Comparison of ENCODE assay signal across 8 cellular contexts in genomic region chr17:38705803-38706624, GRCh38. TPM values are rescaled to one million over a fixed set of nuclear protein-coding genes. Genes with fewer than 3 reads are reported as not detected.
DNase-seq lines count a peak whose midpoint lies in the region; ATAC-seq and TF ChIP-seq lines count a peak whose summit lies in the region.

No MANE protein-coding gene starts in this region.

- TF ChIP-seq CTCF in foreskin keratinocyte (conservative IDR thresholded peaks at IDR 0.05) = no peak
- TF ChIP-seq CTCF in neural progenitor cell (IDR thresholded peaks at IDR 0.05) = no peak

- no peaks in the 10 kb centered on the region for H3K27me3 Mint-ChIP-seq in activated T-helper 2 cell treated with anti-CD3 and anti-CD28 coated beads, Interferon-gamma antibody, Interleukin-2, Interleukin-4, amounts not matched to agents 10 μg/mL and 5 μg/mL and 100 μg/mL, durations not matched to agents 14 hours and 24 hours and 36 hours (ENCODE audit: low read depth)
- peaks cover 11% of the 10 kb centered on the region for H3K27me3 Mint-ChIP-seq in neural progenitor cell (ENCODE audit: insufficient read depth, low read depth)

- H3K27ac ChIP-seq in foreskin keratinocyte (peak overlapping the region; percentile 76), neural progenitor cell (no peak overlapping the region)

- H2AFZ ChIP-seq in neural progenitor cell (replicated peaks) = no peak overlapping the region

- intact Hi-C loops in activated T-helper 2 cell treated with anti-CD3 and anti-CD28 coated beads, Interferon-gamma antibody, Interleukin-2, Interleukin-4, amounts not matched to agents 10 μg/mL and 5 μg/mL and 100 μg/mL, durations not matched to agents 14 hours and 24 hours and 36 hours (cut with micrococcal nuclease) = no loop called here

- H3K4me2 ChIP-seq in neural progenitor cell = peak overlapping the region; percentile 99

- H3K4me1 Mint-ChIP-seq in activated T-helper 2 cell treated with anti-CD3 and anti-CD28 coated beads, Interferon-gamma antibody, Interleukin-2, Interleukin-4, amounts not matched to agents 10 μg/mL and 5 μg/mL and 100 μg/mL, durations not matched to agents 14 hours and 24 hours and 36 hours (ENCODE audit: low read depth) = peaks cover 47% of the 10 kb centered on the region
- peaks cover 58% of the 10 kb centered on the region for H3K4me1 Mint-ChIP-seq in neural progenitor cell

- DNase-seq in GM03348 (ENCODE audit: low spot score) = peak; percentile 68
- peak; percentile 51 for DNase-seq in NCI-H510A treated with DMSO at 0.1 percent for 48 hours (lab: John Stamatoyannopoulos, UW)
- no peak for DNase-seq in activated T-helper 2 cell treated with anti-CD3 and anti-CD28 coated beads, Interferon-gamma antibody, Interleukin-2, Interleukin-4, amounts not matched to agents 10 μg/mL and 5 μg/mL and 100 μg/mL, durations not matched to agents 14 hours and 24 hours and 36 hours (ENCODE audit: low spot score)
- DNase-seq in foreskin keratinocyte = peak in 1 of 2 donors; percentile 34
- peak; percentile 62 for DNase-seq in neural progenitor cell (ENCODE audit: low spot score)
- no peak for DNase-seq in COLO829 (ENCODE audit: low spot score)

- ATAC-seq in foreskin keratinocyte (peak; percentile 4), HG02870 (IDR thresholded peaks at IDR 0.05; ENCODE audit: unreplicated experiment) (no peak), HG03442 (IDR thresholded peaks at IDR 0.05; ENCODE audit: unreplicated experiment) (no peak)

- peak overlapping the region; percentile 87 for H3K4me3 ChIP-seq in neural progenitor cell

- no peaks in the 10 kb centered on the region for H3K9me3 ChIP-seq in neural progenitor cell (ENCODE audit: low read depth)

- H3F3A ChIP-seq in neural progenitor cell (ENCODE audit: low read depth) = peaks cover 58% of the 10 kb centered on the region

- peaks cover 67% of the 10 kb centered on the region for H4K20me1 ChIP-seq in neural progenitor cell (ENCODE audit: low read depth)

- no peak overlapping the region for H3K9ac ChIP-seq in neural progenitor cell

- H3K36me3 ChIP-seq in neural progenitor cell = no peaks in the 10 kb centered on the region

- H3K27me3 ChIP-seq in foreskin keratinocyte (no peaks in the 10 kb centered on the region), neural progenitor cell (peaks cover 66% of the 10 kb centered on the region)

- peak overlapping the region; percentile 92 for H3K4me3 Mint-ChIP-seq in activated T-helper 2 cell treated with anti-CD3 and anti-CD28 coated beads, Interferon-gamma antibody, Interleukin-2, Interleukin-4, amounts not matched to agents 10 μg/mL and 5 μg/mL and 100 μg/mL, durations not matched to agents 14 hours and 24 hours and 36 hours (ENCODE audit: low read depth)
- H3K4me3 Mint-ChIP-seq in neural progenitor cell = peak overlapping the region; percentile 89

- H3K4me1 ChIP-seq in foreskin keratinocyte = no peaks in the 10 kb centered on the region
- peaks cover 20% of the 10 kb centered on the region for H3K4me1 ChIP-seq in neural progenitor cell

- H3K9me3 Mint-ChIP-seq in activated T-helper 2 cell treated with anti-CD3 and anti-CD28 coated beads, Interferon-gamma antibody, Interleukin-2, Interleukin-4, amounts not matched to agents 10 μg/mL and 5 μg/mL and 100 μg/mL, durations not matched to agents 14 hours and 24 hours and 36 hours = no peaks in the 10 kb centered on the region
- H3K9me3 Mint-ChIP-seq in neural progenitor cell = no peaks in the 10 kb centered on the region

- H3K79me2 ChIP-seq in neural progenitor cell (ENCODE audit: low read depth) = no peaks in the 10 kb centered on the region

- H3K36me3 Mint-ChIP-seq in activated T-helper 2 cell treated with anti-CD3 and anti-CD28 coated beads, Interferon-gamma antibody, Interleukin-2, Interleukin-4, amounts not matched to agents 10 μg/mL and 5 μg/mL and 100 μg/mL, durations not matched to agents 14 hours and 24 hours and 36 hours (ENCODE audit: low read depth) = peaks cover 50% of the 10 kb centered on the region
- no peaks in the 10 kb centered on the region for H3K36me3 Mint-ChIP-seq in neural progenitor cell

- H3K27ac Mint-ChIP-seq in activated T-helper 2 cell treated with anti-CD3 and anti-CD28 coated beads, Interferon-gamma antibody, Interleukin-2, Interleukin-4, amounts not matched to agents 10 μg/mL and 5 μg/mL and 100 μg/mL, durations not matched to agents 14 hours and 24 hours and 36 hours = peak overlapping the region; percentile 89
- peak overlapping the region; percentile 52 for H3K27ac Mint-ChIP-seq in neural progenitor cell

RNA-seq across cellular contexts. Expression of gene MLLT6, which starts 0.9 kb away (rescaled TPM):
- total RNA-seq in activated T-helper 2 cell treated with anti-CD3 and anti-CD28 coated beads, Interferon-gamma antibody, Interleukin-2, Interleukin-4, amounts not matched to agents 10 μg/mL and 5 μg/mL and 100 μg/mL, durations not matched to agents 14 hours and 24 hours and 36 hours = 211 and 213 TPM in 2 replicates
- total RNA-seq in foreskin keratinocyte (25.6 and 28.8 TPM in 2 replicates), neural progenitor cell (ENCODE audit: low replicate concordance) (7.4 and 24.4 TPM in 2 replicates)
- 12.3 and 12.8 TPM in 2 replicates for polyA plus RNA-seq in foreskin keratinocyte

RNA-seq across cellular contexts. Expression of gene CISD3, which starts 24.1 kb away (rescaled TPM):
- total RNA-seq in activated T-helper 2 cell treated with anti-CD3 and anti-CD28 coated beads, Interferon-gamma antibody, Interleukin-2, Interleukin-4, amounts not matched to agents 10 μg/mL and 5 μg/mL and 100 μg/mL, durations not matched to agents 14 hours and 24 hours and 36 hours = 32.2 and 37.0 TPM in 2 replicates
- 23.2 and 27.2 TPM in 2 replicates for total RNA-seq in foreskin keratinocyte
- 62.4 and 68.4 TPM in 2 replicates for polyA plus RNA-seq in foreskin keratinocyte
- total RNA-seq in neural progenitor cell (ENCODE audit: low replicate concordance) = 0.60 and 1.0 TPM in 2 replicates

RNA-seq across cellular contexts. Expression of gene EPOP, which starts 31.3 kb away (rescaled TPM):
- 34.9 TPM in 2 replicates for total RNA-seq in activated T-helper 2 cell treated with anti-CD3 and anti-CD28 coated beads, Interferon-gamma antibody, Interleukin-2, Interleukin-4, amounts not matched to agents 10 μg/mL and 5 μg/mL and 100 μg/mL, durations not matched to agents 14 hours and 24 hours and 36 hours
- total RNA-seq in foreskin keratinocyte = 5.2 and 6.5 TPM in 2 replicates
- polyA plus RNA-seq in foreskin keratinocyte = 4.6 and 6.5 TPM in 2 replicates
- total RNA-seq in neural progenitor cell (ENCODE audit: low replicate concordance) = 8.0 and 19.3 TPM in 2 replicates

RNA-seq across cellular contexts. Expression of gene PCGF2, which starts 42.1 kb away (rescaled TPM):
- total RNA-seq in activated T-helper 2 cell treated with anti-CD3 and anti-CD28 coated beads, Interferon-gamma antibody, Interleukin-2, Interleukin-4, amounts not matched to agents 10 μg/mL and 5 μg/mL and 100 μg/mL, durations not matched to agents 14 hours and 24 hours and 36 hours = 5.8 and 7.4 TPM in 2 replicates
- total RNA-seq in foreskin keratinocyte (12.8 and 15.0 TPM in 2 replicates), neural progenitor cell (ENCODE audit: low replicate concordance) (16.7 and 23.8 TPM in 2 replicates)
- 37.4 and 41.2 TPM in 2 replicates for polyA plus RNA-seq in foreskin keratinocyte

RNA-seq across cellular contexts. Expression of gene PSMB3, which starts 46.5 kb away (rescaled TPM):
- total RNA-seq in activated T-helper 2 cell treated with anti-CD3 and anti-CD28 coated beads, Interferon-gamma antibody, Interleukin-2, Interleukin-4, amounts not matched to agents 10 μg/mL and 5 μg/mL and 100 μg/mL, durations not matched to agents 14 hours and 24 hours and 36 hours = 337 and 342 TPM in 2 replicates
- total RNA-seq in foreskin keratinocyte (264 and 287 TPM in 2 replicates), neural progenitor cell (ENCODE audit: low replicate concordance) (127 and 141 TPM in 2 replicates)
- polyA plus RNA-seq in foreskin keratinocyte = 382 and 384 TPM in 2 replicates

Comparison
In these comparisons a context has a peak if more than half of its experiments do, and no peak if none do; other contexts are left out.
1. DNase-seq: peak in GM03348 (single experiment), NCI-H510A treated with DMSO at 0.1 percent for 48 hours (single experiment) and neural progenitor cell (single experiment); none in activated T-helper 2 cell treated with anti-CD3 and anti-CD28 coated beads, Interferon-gamma antibody, Interleukin-2, Interleukin-4, amounts not matched to agents 10 μg/mL and 5 μg/mL and 100 μg/mL, durations not matched to agents 14 hours and 24 hours and 36 hours (single experiment) and COLO829 (single experiment).
2. RNA of gene CISD3, which starts 24.1 kb away (total RNA-seq): 32.2 to 37.0 TPM in activated T-helper 2 cell treated with anti-CD3 and anti-CD28 coated beads, Interferon-gamma antibody, Interleukin-2, Interleukin-4, amounts not matched to agents 10 μg/mL and 5 μg/mL and 100 μg/mL, durations not matched to agents 14 hours and 24 hours and 36 hours and 23.2 to 27.2 TPM in foreskin keratinocyte; 0.60 to 1.0 TPM in neural progenitor cell; every median in the first group is over 10 times any median in the second.